8 cellular contexts compared by ENCODE assay signal in the genomic region with DNA sequence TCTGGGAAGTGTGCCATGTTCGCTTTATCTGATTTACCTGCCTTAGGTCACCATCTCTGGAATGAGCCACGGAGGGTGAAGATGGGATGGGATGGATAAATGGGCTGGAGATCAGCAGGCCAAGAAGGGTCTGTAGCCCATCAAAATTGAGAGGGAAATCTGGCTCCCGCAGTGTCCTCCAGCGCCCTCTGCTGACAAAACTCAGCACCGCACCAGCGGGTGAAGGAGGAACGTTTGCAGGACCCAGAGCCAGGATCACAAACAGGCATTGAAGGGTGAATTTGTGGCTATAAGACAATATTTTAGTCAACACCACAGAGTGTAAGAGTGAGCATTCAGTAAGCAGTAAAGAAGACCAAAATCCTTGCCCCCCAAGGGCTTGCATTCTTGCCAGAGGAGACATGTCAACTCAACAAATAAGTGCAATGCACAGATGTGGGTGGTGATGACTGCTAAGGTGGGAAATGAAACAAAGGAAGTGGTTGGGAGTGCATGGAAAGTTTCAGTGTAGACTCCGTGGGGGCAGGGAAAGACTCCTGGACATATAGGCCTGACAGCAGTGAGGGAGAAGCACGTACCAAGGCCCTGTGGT.
DNase-seq lines count a peak whose midpoint lies in the region; ATAC-seq and TF ChIP-seq lines count a peak whose summit lies in the region.

No MANE protein-coding gene starts in this region.

- ATAC-seq in activated CD8-positive, alpha-beta memory T cell treated with anti-CD3 and anti-CD28 coated beads, Interleukin-2, amount 10 ng/mL, durations not matched to agents 7 days and 5 days, result no peak
- no peak for ATAC-seq in Right ventricle myocardium superior (ENCODE audit: poor library complexity)

- no peak overlapping the region for H3K9ac ChIP-seq in endodermal cell (ENCODE audit: extremely low read depth, low read length, poor library complexity, severe bottlenecking)

- no peak overlapping the region for H3K4me3 ChIP-seq in endodermal cell (ENCODE audit: low read length)

- CTCF ChIA-PET in activated CD8-positive, alpha-beta memory T cell treated with anti-CD3 and anti-CD28 coated beads, Interleukin-2, amount 10 ng/mL, durations not matched to agents 7 days and 5 days (lab: Charles Lee), result interaction anchor here (1.0 to 1.6 kb wide), 2 partner anchors 17 kb away, joined by 3 to 14 read pairs; no protein-coding TSS in a partner anchor

- H3K27me3 ChIP-seq in endodermal cell (ENCODE audit: control insufficient read depth, insufficient read depth, low read length, poor library complexity, severe bottlenecking), result no peaks in the 10 kb centered on the region

- WGBS in endodermal cell (ENCODE audit: insufficient coverage in 1 of 2, insufficient read length in 1 of 2), 2 experiments, result 57 to 63% methylated on average over 9 of the region's 9 CpGs

- no peaks in the 10 kb centered on the region for H3K9me3 Mint-ChIP-seq in activated CD8-positive, alpha-beta memory T cell treated with anti-CD3 and anti-CD28 coated beads, Interleukin-2, amount 10 ng/mL, durations not matched to agents 7 days and 5 days (ENCODE audit: low read depth)
- peaks cover 24% of the 10 kb centered on the region for H3K9me3 Mint-ChIP-seq in endodermal cell

- H3K4me1 Mint-ChIP-seq in activated CD8-positive, alpha-beta memory T cell treated with anti-CD3 and anti-CD28 coated beads, Interleukin-2, amount 10 ng/mL, durations not matched to agents 7 days and 5 days, result peaks cover 6% of the 10 kb centered on the region
- H3K4me1 Mint-ChIP-seq in endodermal cell, result peaks cover 4% of the 10 kb centered on the region

- peaks cover 7% of the 10 kb centered on the region for H3K9me3 ChIP-seq in endodermal cell (ENCODE audit: control insufficient read depth, low read length)

- intact Hi-C loops in Right ventricle myocardium superior (cut with DNase I), result no loop called here

- H3K27ac Mint-ChIP-seq in activated CD8-positive, alpha-beta memory T cell treated with anti-CD3 and anti-CD28 coated beads, Interleukin-2, amount 10 ng/mL, durations not matched to agents 7 days and 5 days, result no peak overlapping the region
- H3K27ac Mint-ChIP-seq in endodermal cell, result no peak overlapping the region

- TF ChIP-seq CTCF in endodermal cell (conservative IDR thresholded peaks at IDR 0.05), result peak; percentile 77

- H3K27ac ChIP-seq in endodermal cell (ENCODE audit: low read depth, low read length), result no peak overlapping the region

- DNase-seq in activated CD8-positive, alpha-beta memory T cell treated with anti-CD3 and anti-CD28 coated beads, Interleukin-2, amount 10 ng/mL, durations not matched to agents 7 days and 5 days, result peak; percentile 51
- no peak for DNase-seq in activated CD8-positive, alpha-beta memory T cell treated with anti-CD3 and anti-CD28 coated beads, Interleukin-2, amount 50 U/mL, for 4 hours
- DNase-seq in NCI-H69 (lab: John Stamatoyannopoulos, UW) (peak; percentile 33), endodermal cell (peak; percentile 86), NCI-H510A treated with DMSO at 0.1 percent for 48 hours (lab: John Stamatoyannopoulos, UW) (no peak), Right ventricle myocardium superior (no peak), NCI-H774 (lab: John Stamatoyannopoulos, UW) (no peak)
- peak; percentile 17 to 30 for DNase-seq in stimulated activated CD8-positive, alpha-beta memory T cell treated with anti-CD3 and anti-CD28 coated beads, Interleukin-2, amount 100 ng/mL, for 48 hours (ENCODE audit: low read depth in 2 of 2)

- H3K27me3 Mint-ChIP-seq in activated CD8-positive, alpha-beta memory T cell treated with anti-CD3 and anti-CD28 coated beads, Interleukin-2, amount 10 ng/mL, durations not matched to agents 7 days and 5 days, result peaks cover 7% of the 10 kb centered on the region
- H3K27me3 Mint-ChIP-seq in endodermal cell (ENCODE audit: insufficient read depth), result no peaks in the 10 kb centered on the region

- H3K36me3 ChIP-seq in endodermal cell (ENCODE audit: control insufficient read depth, insufficient read depth, low read length), result no peaks in the 10 kb centered on the region

- H3K4me1 ChIP-seq in endodermal cell (ENCODE audit: control insufficient read depth, insufficient read depth, low read length), result peaks cover 6% of the 10 kb centered on the region

- H3K36me3 Mint-ChIP-seq in activated CD8-positive, alpha-beta memory T cell treated with anti-CD3 and anti-CD28 coated beads, Interleukin-2, amount 10 ng/mL, durations not matched to agents 7 days and 5 days, result peaks cover 2% of the 10 kb centered on the region
- no peaks in the 10 kb centered on the region for H3K36me3 Mint-ChIP-seq in endodermal cell (ENCODE audit: low read depth)

- no peak overlapping the region for H3K4me3 Mint-ChIP-seq in activated CD8-positive, alpha-beta memory T cell treated with anti-CD3 and anti-CD28 coated beads, Interleukin-2, amount 10 ng/mL, durations not matched to agents 7 days and 5 days
- H3K4me3 Mint-ChIP-seq in endodermal cell, result no peak overlapping the region

Comparison
In these comparisons a context has a peak if more than half of its experiments do, and no peak if none do; other contexts are left out.
1. DNase-seq: peak in activated CD8-positive, alpha-beta memory T cell treated with anti-CD3 and anti-CD28 coated beads, Interleukin-2, amount 10 ng/mL, durations not matched to agents 7 days and 5 days (single experiment), NCI-H69 (single experiment), endodermal cell (single experiment) and stimulated activated CD8-positive, alpha-beta memory T cell treated with anti-CD3 and anti-CD28 coated beads, Interleukin-2, amount 100 ng/mL, for 48 hours (2 of 2); none in activated CD8-positive, alpha-beta memory T cell treated with anti-CD3 and anti-CD28 coated beads, Interleukin-2, amount 50 U/mL, for 4 hours (single experiment), NCI-H510A treated with DMSO at 0.1 percent for 48 hours (single experiment), Right ventricle myocardium superior (single experiment) and NCI-H774 (single experiment).